In genomic region chr1:2545754-2546514, GRCh38 we compare ENCODE assay signal across 8 cellular contexts. TPM values are rescaled to one million over a fixed set of nuclear protein-coding genes. Genes with fewer than 3 reads are reported as not detected.
A peak's percentile ranks its signal among the peaks of the same experiment; 100 is the strongest.
DNase-seq lines count a peak whose midpoint lies in the region; ATAC-seq and TF ChIP-seq lines count a peak whose summit lies in the region.

No MANE protein-coding gene starts in this region.

- no peaks in the 10 kb centered on the region for H3K27me3 ChIP-seq in lung (ENCODE audit: control insufficient read depth, insufficient read depth)

- H3K27ac Mint-ChIP-seq in activated CD4-positive, alpha-beta memory T cell treated with anti-CD3 and anti-CD28 coated beads, Interleukin-2, amount 10 ng/mL, durations not matched to agents 7 days and 5 days, result peak overlapping the region; percentile 99

- peak; percentile 97 for TF ChIP-seq POLR2A in GM18951 (IDR thresholded peaks at IDR 0.05; ENCODE audit: extremely low read depth, insufficient read depth, insufficient read length)

- CTCF ChIA-PET in activated CD4-positive, alpha-beta memory T cell treated with anti-CD3 and anti-CD28 coated beads, Interleukin-2, amount 10 ng/mL, durations not matched to agents 7 days and 5 days (lab: Charles Lee), result interaction anchor here (1.3 to 4.6 kb wide), 7 partner anchors 10 to 351 kb away, joined by 3 to 81 read pairs (median 15); partner anchors contain the start of genes FAAP20, PANK4 and TNFRSF14

- peaks cover 3 to 16% of the 10 kb centered on the region in 2 donors for H3K4me1 ChIP-seq in lung (ENCODE audit: control insufficient read depth in 2 of 2, insufficient read depth in 2 of 2, low read length in 2 of 2)

- no peaks in the 10 kb centered on the region for H3K9me3 ChIP-seq in lung (ENCODE audit: control insufficient read depth in 2 of 2, insufficient read depth in 1 of 2, low read length in 1 of 2)

- no peaks in the 10 kb centered on the region for H3K36me3 ChIP-seq in lung (ENCODE audit: control insufficient read depth in 2 of 2, insufficient read depth in 2 of 2, low read length in 2 of 2)

- H3K36me3 Mint-ChIP-seq in activated CD4-positive, alpha-beta memory T cell treated with anti-CD3 and anti-CD28 coated beads, Interleukin-2, amount 10 ng/mL, durations not matched to agents 7 days and 5 days (ENCODE audit: low read depth), result no peaks in the 10 kb centered on the region

- TF ChIP-seq CTCF in lung (IDR thresholded peaks at IDR 0.05; ENCODE audit: control extremely low read depth, extremely low read depth), result no peak

- 1 to 4% methylated on average over 20 to 39 of the region's 43 CpGs for WGBS in lung, 2 donors

- H3K4me3 ChIP-seq in lung, result peak overlapping the region; percentile 61

- H3K27ac ChIP-seq in lung (ENCODE audit: low read depth in 1 of 2, low read length in 1 of 2), result peak overlapping the region; percentile 83 to 96

- ATAC-seq in HG03196 (IDR thresholded peaks at IDR 0.05; ENCODE audit: unreplicated experiment), result peak; percentile 37
- ATAC-seq in lung (ENCODE audit: insufficient read depth, low FRiP score), result peak; percentile 67

- peaks cover 22% of the 10 kb centered on the region for H3K4me1 Mint-ChIP-seq in activated CD4-positive, alpha-beta memory T cell treated with anti-CD3 and anti-CD28 coated beads, Interleukin-2, amount 10 ng/mL, durations not matched to agents 7 days and 5 days

- DNase-seq in AG08395 (ENCODE audit: low spot score), result peak; percentile 93
- DNase-seq in NCI-H526 treated with DMSO at 0.1 percent for 48 hours (lab: John Stamatoyannopoulos, UW), result peak; percentile 70
- DNase-seq in activated CD4-positive, alpha-beta memory T cell treated with anti-CD3 and anti-CD28 coated beads, Interleukin-2, amount 10 ng/mL, durations not matched to agents 7 days and 5 days, result peak; percentile 94
- peak; percentile 96 for DNase-seq in ecto neural progenitor cell (ENCODE audit: low spot score)
- peak; percentile 92 for DNase-seq in lung (ENCODE audit: low spot score)
- DNase-seq in stimulated activated CD8-positive, alpha-beta memory T cell treated with anti-CD3 and anti-CD28 coated beads, Interleukin-12 subunit alpha, Interleukin-12 subunit beta, amount 100 ng/mL, for 4 hours (ENCODE audit: low read depth), result peak; percentile 84

- peak overlapping the region; percentile 94 for H3K4me3 Mint-ChIP-seq in activated CD4-positive, alpha-beta memory T cell treated with anti-CD3 and anti-CD28 coated beads, Interleukin-2, amount 10 ng/mL, durations not matched to agents 7 days and 5 days

- POLR2A ChIA-PET in activated CD4-positive, alpha-beta memory T cell treated with anti-CD3 and anti-CD28 coated beads, Interleukin-2, amount 10 ng/mL, durations not matched to agents 7 days and 5 days (lab: Charles Lee), result interaction anchor here (0.7 to 12.2 kb wide), 16 partner anchors 8 to 350 kb away, joined by 3 to 228 read pairs (median 12); partner anchors contain the start of genes FAAP20, HES5, PANK4 and PEX10

- H3K27me3 Mint-ChIP-seq in activated CD4-positive, alpha-beta memory T cell treated with anti-CD3 and anti-CD28 coated beads, Interleukin-2, amount 10 ng/mL, durations not matched to agents 7 days and 5 days, result peaks cover 9% of the 10 kb centered on the region

- in situ Hi-C loops in GM18951 (cut with MboI; ENCODE audit: low sequenced_read_pairs, unreplicated experiment), result loop anchor here (25.0 kb wide), 1 partner anchor 134 kb away; the partner anchor contains the start of gene PEX10

- no peaks in the 10 kb centered on the region for H3K9me3 Mint-ChIP-seq in activated CD4-positive, alpha-beta memory T cell treated with anti-CD3 and anti-CD28 coated beads, Interleukin-2, amount 10 ng/mL, durations not matched to agents 7 days and 5 days

RNA-seq across cellular contexts. Expression of gene TNFRSF14, which starts 10.2 kb away (rescaled TPM):
- total RNA-seq in activated CD4-positive, alpha-beta memory T cell treated with anti-CD3 and anti-CD28 coated beads, Interleukin-2, amount 10 ng/mL, durations not matched to agents 7 days and 5 days, result 100 to 1,000 TPM; 171 to 173 TPM
- 100 to 1,000 TPM in 1 of 2 donors, 10 to 100 TPM in 1; 67.4 to 127 TPM for total RNA-seq in lung
- 100 to 1,000 TPM; 191 to 200 TPM for polyA plus RNA-seq in lung

RNA-seq across cellular contexts. Expression of gene HES5, which starts 15.9 kb away (rescaled TPM):
- total RNA-seq in activated CD4-positive, alpha-beta memory T cell treated with anti-CD3 and anti-CD28 coated beads, Interleukin-2, amount 10 ng/mL, durations not matched to agents 7 days and 5 days, result not detected
- total RNA-seq in lung, result under 1 TPM; 0.46 to 1.00 TPM
- polyA plus RNA-seq in lung, result under 1 TPM; 0.16 to 0.26 TPM

RNA-seq across cellular contexts. Expression of gene PANK4, which starts 19.5 kb away (rescaled TPM):
- total RNA-seq in activated CD4-positive, alpha-beta memory T cell treated with anti-CD3 and anti-CD28 coated beads, Interleukin-2, amount 10 ng/mL, durations not matched to agents 7 days and 5 days, result 10 to 100 TPM; 71.7 to 72.6 TPM
- 10 to 100 TPM; 24.5 to 36.3 TPM for total RNA-seq in lung
- polyA plus RNA-seq in lung, result 10 to 100 TPM; 17.6 to 18.9 TPM

RNA-seq across cellular contexts. Expression of gene PRXL2B, which starts 40.6 kb away (rescaled TPM):
- total RNA-seq in activated CD4-positive, alpha-beta memory T cell treated with anti-CD3 and anti-CD28 coated beads, Interleukin-2, amount 10 ng/mL, durations not matched to agents 7 days and 5 days, result 10 to 100 TPM; 17.0 to 22.2 TPM
- total RNA-seq in lung, result 10 to 100 TPM; 17.8 to 39.8 TPM
- 10 to 100 TPM; 24.9 to 29.0 TPM for polyA plus RNA-seq in lung

Comparison
In these comparisons a context has a peak if more than half of its experiments do, and no peak if none do; other contexts are left out.
1. Peak in every context shown above with its lines: DNase-seq, ATAC-seq, H3K4me3 ChIP-seq and H3K27ac ChIP-seq.